ENCODE assay signal across 17 cellular contexts in genomic region chr9:33209394-33209793, GRCh38. TPM values are rescaled to one million over a fixed set of nuclear protein-coding genes. Genes with fewer than 3 reads are reported as not detected.
DNase-seq lines count a peak whose midpoint lies in the region; ATAC-seq lines count a peak whose summit lies in the region.
"Had no signal": no experiment of that assay in that cellular context is flagged by ENCODE, and none has a peak within 500 bp of the region (broad histone marks: within the 10 kb centered on the region; RNA-seq: fewer than 3 reads in every experiment).

No MANE protein-coding gene starts in this region.

- H3K14ac ChIP-seq in trophoblast cell (ENCODE audit: low read length) = no peak overlapping the region

- no peak overlapping the region for H3K4me3 Mint-ChIP-seq in activated naive CD8-positive, alpha-beta T cell treated with anti-CD3 and anti-CD28 coated beads, Interleukin-2, amount 50 U/mL, for 24 hours
- no peak overlapping the region for H3K4me3 Mint-ChIP-seq in activated naive CD8-positive, alpha-beta T cell treated with anti-CD3 and anti-CD28 coated beads for 36 hours
- H3K4me3 Mint-ChIP-seq: CD4-positive, CD25-positive, alpha-beta regulatory T cell had no signal

- no peaks in the 10 kb centered on the region for H3K9me3 Mint-ChIP-seq in activated naive CD8-positive, alpha-beta T cell treated with anti-CD3 and anti-CD28 coated beads, Interleukin-2, amount 50 U/mL, for 24 hours
- H3K9me3 Mint-ChIP-seq in activated naive CD8-positive, alpha-beta T cell treated with anti-CD3 and anti-CD28 coated beads for 36 hours = no peaks in the 10 kb centered on the region
- H3K9me3 Mint-ChIP-seq: CD4-positive, CD25-positive, alpha-beta regulatory T cell had no signal

- H3K9me3 ChIP-seq in trophoblast cell (ENCODE audit: insufficient read depth, low read depth, low read length) = no peaks in the 10 kb centered on the region

- no peaks in the 10 kb centered on the region for H3K36me3 ChIP-seq in trophoblast cell (ENCODE audit: control insufficient read depth in 1 of 2, insufficient read depth in 2 of 2, low read length in 2 of 2)
- H3K36me3 ChIP-seq: BLaER1 treated with 17β-estradiol and CSF1 and Interleukin-3, amounts not matched to agents 10 nM and 100 nM had no signal

- no peak overlapping the region for H2AK5ac ChIP-seq in trophoblast cell (ENCODE audit: low read length)

- H2BK12ac ChIP-seq in trophoblast cell (ENCODE audit: low read length) = no peak overlapping the region

- H3K79me1 ChIP-seq in trophoblast cell (ENCODE audit: low read length) = peaks cover 2% of the 10 kb centered on the region

- H3K4me1 ChIP-seq in trophoblast cell (ENCODE audit: control insufficient read depth in 1 of 2, insufficient read depth in 2 of 2, low read length in 2 of 2) = peaks cover 9 to 14% of the 10 kb centered on the region in 2 experiments

- H3K27me3 ChIP-seq in trophoblast cell (ENCODE audit: insufficient read depth, low read length) = no peaks in the 10 kb centered on the region
- H3K27me3 ChIP-seq: BLaER1 treated with 17β-estradiol and CSF1 and Interleukin-3, amounts not matched to agents 10 nM and 100 nM had no signal

- no peaks in the 10 kb centered on the region for H3K79me2 ChIP-seq in trophoblast cell (ENCODE audit: control insufficient read depth, insufficient read depth, low read length, poor library complexity)

- H2BK5ac ChIP-seq in trophoblast cell (ENCODE audit: low read depth, low read length, poor library complexity) = no peak overlapping the region

- no peak for ATAC-seq in activated naive CD8-positive, alpha-beta T cell treated with anti-CD3 and anti-CD28 coated beads, Interleukin-2, amount 50 U/mL, for 24 hours
- ATAC-seq in esophagus mucosa = no peak
- ATAC-seq: HCT116 had no signal

- H3K27ac Mint-ChIP-seq in activated naive CD8-positive, alpha-beta T cell treated with anti-CD3 and anti-CD28 coated beads, Interleukin-2, amount 50 U/mL, for 24 hours = peak overlapping the region; percentile 16
- H3K27ac Mint-ChIP-seq in activated naive CD8-positive, alpha-beta T cell treated with anti-CD3 and anti-CD28 coated beads for 36 hours = no peak overlapping the region

- H4K8ac ChIP-seq in trophoblast cell (ENCODE audit: low read depth, low read length) = no peak overlapping the region

- H2BK120ac ChIP-seq in trophoblast cell (ENCODE audit: insufficient read depth, low read length, poor library complexity) = no peak overlapping the region

- H3K18ac ChIP-seq in trophoblast cell (ENCODE audit: low read length) = no peak overlapping the region

- H3K4me3 ChIP-seq in trophoblast cell (ENCODE audit: low read depth, low read length) = no peak overlapping the region
- H3K4me3 ChIP-seq: BLaER1 treated with 17β-estradiol and CSF1 and Interleukin-3, amounts not matched to agents 10 nM and 100 nM; GM23248 had no signal

- H4K91ac ChIP-seq in trophoblast cell (ENCODE audit: low read depth, low read length) = no peak overlapping the region

- no peak overlapping the region for H2AFZ ChIP-seq in trophoblast cell (ENCODE audit: insufficient read depth, low read length, poor library complexity)
- H2AFZ ChIP-seq: GM23248 had no signal

- no peak for DNase-seq in activated naive CD8-positive, alpha-beta T cell treated with anti-CD3 and anti-CD28 coated beads, Interleukin-2, amount 50 U/mL, for 24 hours
- no peak for DNase-seq in activated naive CD8-positive, alpha-beta T cell treated with anti-CD3 and anti-CD28 coated beads for 36 hours
- DNase-seq in dedifferentiated amniotic fluid mesenchymal stem cell (ENCODE audit: extremely low spot score) = peak; percentile 20
- DNase-seq in trophoblast cell = peak; percentile 16 to 70
- no peak for DNase-seq in D341Med (ENCODE audit: low spot score)
- no peak for DNase-seq in DMS79 (lab: John Stamatoyannopoulos, UW)
- DNase-seq: ACHN; CD4-positive, CD25-positive, alpha-beta regulatory T cell; DMS 273 treated with DMSO at 0.1 percent for 48 hours; EL; GM23248; IMR-90 had no signal

- H3K27me3 Mint-ChIP-seq in activated naive CD8-positive, alpha-beta T cell treated with anti-CD3 and anti-CD28 coated beads, Interleukin-2, amount 50 U/mL, for 24 hours = no peaks in the 10 kb centered on the region
- H3K27me3 Mint-ChIP-seq in activated naive CD8-positive, alpha-beta T cell treated with anti-CD3 and anti-CD28 coated beads for 36 hours = no peaks in the 10 kb centered on the region

- peaks cover 1% of the 10 kb centered on the region for H3K4me1 Mint-ChIP-seq in activated naive CD8-positive, alpha-beta T cell treated with anti-CD3 and anti-CD28 coated beads, Interleukin-2, amount 50 U/mL, for 24 hours
- H3K4me1 Mint-ChIP-seq in activated naive CD8-positive, alpha-beta T cell treated with anti-CD3 and anti-CD28 coated beads for 36 hours = no peaks in the 10 kb centered on the region
- H3K4me1 Mint-ChIP-seq: CD4-positive, CD25-positive, alpha-beta regulatory T cell had no signal

- no peak overlapping the region for H3K27ac ChIP-seq in trophoblast cell (ENCODE audit: low read depth, low read length)
- H3K27ac ChIP-seq: BLaER1 treated with 17β-estradiol and CSF1 and Interleukin-3, amounts not matched to agents 10 nM and 100 nM; GM23248 had no signal

- no CpG with 5 or more reads among the region's 1 CpG for WGBS in trophoblast cell (ENCODE audit: extremely low coverage, insufficient coverage, insufficient read length)

- no peak overlapping the region for H3K4me2 ChIP-seq in trophoblast cell (ENCODE audit: low read length)

- no peak overlapping the region for H4K12ac ChIP-seq in trophoblast cell (ENCODE audit: low read depth, low read length)

- H3K36me3 Mint-ChIP-seq in activated naive CD8-positive, alpha-beta T cell treated with anti-CD3 and anti-CD28 coated beads, Interleukin-2, amount 50 U/mL, for 24 hours (ENCODE audit: low read depth) = no peaks in the 10 kb centered on the region
- H3K36me3 Mint-ChIP-seq in activated naive CD8-positive, alpha-beta T cell treated with anti-CD3 and anti-CD28 coated beads for 36 hours = no peaks in the 10 kb centered on the region
- H3K36me3 Mint-ChIP-seq: CD4-positive, CD25-positive, alpha-beta regulatory T cell had no signal

- H3K23ac ChIP-seq in trophoblast cell (ENCODE audit: low read length) = no peak overlapping the region

- H3K9ac ChIP-seq in trophoblast cell (ENCODE audit: low read length) = no peak overlapping the region
- H3K9ac ChIP-seq: BLaER1 treated with 17β-estradiol and CSF1 and Interleukin-3, amounts not matched to agents 10 nM and 100 nM; GM23248 had no signal

- no peak overlapping the region for H3K4ac ChIP-seq in trophoblast cell (ENCODE audit: low read depth, low read length)

RNA-seq across cellular contexts. Expression of gene SPINK4, which starts 30.6 kb away (rescaled TPM):
- total RNA-seq in activated naive CD8-positive, alpha-beta T cell treated with anti-CD3 and anti-CD28 coated beads for 36 hours = not detected
- polyA plus RNA-seq in trophoblast cell (2013) = not detected in 2 replicates
- not detected for total RNA-seq in esophagus mucosa
- total RNA-seq: A172; CD4-positive, CD25-positive, alpha-beta regulatory T cell; GM23248; HT-29; IMR-90 had no signal
- polyA plus RNA-seq: CD4-positive, CD25-positive, alpha-beta regulatory T cell; GM23248; IMR-90 had no signal

RNA-seq across cellular contexts. Expression of gene B4GALT1, which starts 42.3 kb away (rescaled TPM):
- total RNA-seq in activated naive CD8-positive, alpha-beta T cell treated with anti-CD3 and anti-CD28 coated beads for 36 hours = 10 to 100 TPM; 33.5 to 35.0 TPM
- 119 and 122 TPM in 2 replicates for polyA plus RNA-seq in trophoblast cell (2013)
- 50.9 TPM for total RNA-seq in esophagus mucosa

RNA-seq across cellular contexts. Expression of gene BAG1, which starts 55.1 kb away (rescaled TPM):
- 10 to 100 TPM; 87.2 to 90.9 TPM for total RNA-seq in activated naive CD8-positive, alpha-beta T cell treated with anti-CD3 and anti-CD28 coated beads for 36 hours
- 35.5 and 36.7 TPM in 2 replicates for polyA plus RNA-seq in trophoblast cell (2013)
- total RNA-seq in esophagus mucosa = 95.3 TPM

RNA-seq across cellular contexts. Expression of gene CHMP5, which starts 55.5 kb away (rescaled TPM):
- total RNA-seq in activated naive CD8-positive, alpha-beta T cell treated with anti-CD3 and anti-CD28 coated beads for 36 hours = 10 to 100 TPM; 73.9 to 75.4 TPM
- polyA plus RNA-seq in trophoblast cell (2013) = 71.0 and 71.8 TPM in 2 replicates
- 46.6 TPM for total RNA-seq in esophagus mucosa

Comparison
In these comparisons a context has a peak if more than half of its experiments do, and no peak if none do; other contexts are left out.
1. DNase-seq: peak in dedifferentiated amniotic fluid mesenchymal stem cell (single experiment) and trophoblast cell (2 of 2); none in activated naive CD8-positive, alpha-beta T cell treated with anti-CD3 and anti-CD28 coated beads, Interleukin-2, amount 50 U/mL, for 24 hours (single experiment), activated naive CD8-positive, alpha-beta T cell treated with anti-CD3 and anti-CD28 coated beads for 36 hours (single experiment), D341Med (single experiment) and DMS79 (single experiment).